ENCODE assay signal across 16 cellular contexts in genomic region chr11:4191031-4191571, GRCh38.
DNase-seq lines count a peak whose midpoint lies in the region; ATAC-seq and TF ChIP-seq lines count a peak whose summit lies in the region.
"Had no signal": no experiment of that assay in that cellular context is flagged by ENCODE, and none has a peak within 500 bp of the region (broad histone marks: within the 10 kb centered on the region; RNA-seq: fewer than 3 reads in every experiment).

No MANE protein-coding gene starts in this region.

- no peaks in the 10 kb centered on the region for H3K36me3 Mint-ChIP-seq in osteocyte (ENCODE audit: unreplicated experiment)
- H3K36me3 Mint-ChIP-seq: activated naive CD8-positive, alpha-beta T cell; CD8-positive, alpha-beta T cell; T-cell had no signal

- no peak for ATAC-seq in GM18867 (IDR thresholded peaks at IDR 0.05; ENCODE audit: unreplicated experiment)
- ATAC-seq: CD8-positive, alpha-beta T cell; stimulated activated naive CD8-positive, alpha-beta T cell treated with anti-CD3 and anti-CD28 coated beads, Interleukin-15, amount 100 ng/mL, for 72 hours; T-cell had no signal

- peaks cover 4% of the 10 kb centered on the region for H3K4me1 Mint-ChIP-seq in osteocyte (ENCODE audit: unreplicated experiment)

- DNase-seq in ascending aorta (ENCODE audit: low spot score in 2 of 2): no peak
- DNase-seq in left ventricle myocardium inferior: peak; percentile 75
- DNase-seq in pons (ENCODE audit: low spot score): peak; percentile 11
- DNase-seq in osteocyte (ENCODE audit: extremely low spot score, unreplicated experiment): no peak
- DNase-seq in activated gamma-delta T cell treated with Interleukin-2 at 50 U/mL for 16 hours: no peak
- DNase-seq in activated CD4-positive, alpha-beta T cell treated with anti-CD3 and anti-CD28 coated beads, Interleukin-2, amount 50 U/mL, for 4 hours: no peak
- DNase-seq: activated T-cell treated with anti-CD3 and anti-CD28 coated beads, Interleukin-2, amount 50 U/mL, for 1 hour; CD8-positive, alpha-beta T cell; erythroblast; NCI-H187 treated with DMSO at 0.1 percent for 48 hours; NCI-H345; stimulated activated naive CD8-positive, alpha-beta T cell treated with anti-CD3 and anti-CD28 coated beads, Interleukin-15, amount 100 ng/mL, for 72 hours; T-cell had no signal

- H3K27ac Mint-ChIP-seq in osteocyte (ENCODE audit: unreplicated experiment): no peak overlapping the region
- H3K27ac Mint-ChIP-seq: activated naive CD8-positive, alpha-beta T cell; CD8-positive, alpha-beta T cell; T-cell had no signal

- no peaks in the 10 kb centered on the region for H3K9me3 Mint-ChIP-seq in osteocyte (ENCODE audit: unreplicated experiment)
- H3K9me3 Mint-ChIP-seq: CD8-positive, alpha-beta T cell; stimulated activated naive CD8-positive, alpha-beta T cell treated with anti-CD3 and anti-CD28 coated beads, Interleukin-15, amount 100 ng/mL, for 72 hours; T-cell had no signal

- no peak for TF ChIP-seq CTCF in C4-2B (conservative IDR thresholded peaks at IDR 0.05)
- TF ChIP-seq CTCF in ascending aorta (IDR thresholded peaks at IDR 0.05): no peak
- TF ChIP-seq CTCF in left ventricle myocardium inferior (IDR thresholded peaks at IDR 0.05; ENCODE audit: borderline replicate concordance): no peak
- no peak for TF ChIP-seq CTCF in osteocyte (IDR thresholded peaks at IDR 0.05)

- intact Hi-C loops in ascending aorta (cut with DNase I) (no loop called here), left ventricle myocardium inferior (cut with micrococcal nuclease) (no loop called here)

- H3K4me3 ChIP-seq in ascending aorta (peak overlapping the region in 1 of 2 donors; percentile 9), left ventricle myocardium inferior (peak overlapping the region; percentile 24)

- no peaks in the 10 kb centered on the region for H3K27me3 ChIP-seq in ascending aorta
- H3K27me3 ChIP-seq in left ventricle myocardium inferior (ENCODE audit: low read depth): no peaks in the 10 kb centered on the region

- peaks cover 0 to 7% of the 10 kb centered on the region in 2 donors for H3K4me1 ChIP-seq in ascending aorta
- peaks cover 18% of the 10 kb centered on the region for H3K4me1 ChIP-seq in left ventricle myocardium inferior

- no peak overlapping the region for H3K4me3 Mint-ChIP-seq in osteocyte (ENCODE audit: unreplicated experiment)
- H3K4me3 Mint-ChIP-seq: activated naive CD8-positive, alpha-beta T cell; CD8-positive, alpha-beta T cell; stimulated activated naive CD8-positive, alpha-beta T cell treated with anti-CD3 and anti-CD28 coated beads, Interleukin-15, amount 100 ng/mL, for 72 hours; T-cell had no signal

- H3K27me3 Mint-ChIP-seq in osteocyte (ENCODE audit: unreplicated experiment): peaks cover 21% of the 10 kb centered on the region

- H3K36me3 ChIP-seq in ascending aorta (no peaks in the 10 kb centered on the region), left ventricle myocardium inferior (no peaks in the 10 kb centered on the region)

- H3K9me3 ChIP-seq in ascending aorta (no peaks in the 10 kb centered on the region), left ventricle myocardium inferior (replicated peaks) (no peaks in the 10 kb centered on the region)

- peak overlapping the region; percentile 14 for H3K27ac ChIP-seq in C4-2B
- peak overlapping the region; percentile 17 to 21 for H3K27ac ChIP-seq in ascending aorta
- H3K27ac ChIP-seq in left ventricle myocardium inferior (replicated peaks): peak overlapping the region; percentile 84

Comparison
In these comparisons a context has a peak if more than half of its experiments do, and no peak if none do; other contexts are left out.
1. H3K27ac ChIP-seq: peak in every context shown above with its lines; median percentile 84 in left ventricle myocardium inferior; 19 in ascending aorta; 14 in C4-2B.
2. DNase-seq: peak in left ventricle myocardium inferior (single experiment) and pons (single experiment); none in ascending aorta (0 of 2), osteocyte (single experiment), activated gamma-delta T cell treated with Interleukin-2 at 50 U/mL for 16 hours (single experiment) and activated CD4-positive, alpha-beta T cell treated with anti-CD3 and anti-CD28 coated beads, Interleukin-2, amount 50 U/mL, for 4 hours (0 of 2).